16 cellular contexts compared by ENCODE assay signal in the genomic region with DNA sequence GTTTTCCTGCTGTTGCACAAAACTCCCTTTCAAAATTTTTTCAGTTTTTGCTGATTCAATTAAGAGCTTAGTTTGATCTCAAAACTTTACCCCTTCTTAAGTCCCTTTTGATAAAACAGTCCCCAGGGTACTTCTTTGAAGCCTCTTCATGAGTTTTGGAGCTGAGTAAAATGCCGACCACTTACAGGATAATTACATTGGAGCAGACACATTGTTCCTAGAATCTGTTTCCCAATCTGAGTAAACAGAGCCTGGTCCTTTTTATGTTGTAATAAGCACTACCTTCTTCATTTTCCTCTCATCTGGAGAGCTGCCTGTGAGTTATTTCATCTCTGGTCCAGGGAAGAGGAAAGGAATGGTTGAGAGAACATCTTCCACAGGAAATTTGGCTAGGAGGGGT.
"Had no signal": no experiment of that assay in that cellular context is flagged by ENCODE, and none has a peak within 500 bp of the region (broad histone marks: within the 10 kb centered on the region; RNA-seq: fewer than 3 reads in every experiment).

No MANE protein-coding gene starts in this region.

- H3K4me1 Mint-ChIP-seq: activated CD8-positive, alpha-beta memory T cell treated with anti-CD3 and anti-CD28 coated beads, Interleukin-2, amount 10 ng/mL, durations not matched to agents 7 days and 5 days; naive B cell; stimulated activated naive CD8-positive, alpha-beta T cell treated with anti-CD3 and anti-CD28 coated beads, Interleukin-15, amount 100 ng/mL, for 72 hours had no signal

- H3K4me1 ChIP-seq: breast epithelium, lower lobe of right lung had no signal

- H3K27ac Mint-ChIP-seq: activated CD8-positive, alpha-beta memory T cell treated with anti-CD3 and anti-CD28 coated beads, Interleukin-2, amount 10 ng/mL, durations not matched to agents 7 days and 5 days; activated naive CD8-positive, alpha-beta T cell; activated T-cell treated with anti-CD3 and anti-CD28 coated beads, Interleukin-2, amount 50 U/mL, for 24 hours; endodermal cell; naive B cell; stimulated activated naive CD8-positive, alpha-beta T cell treated with anti-CD3 and anti-CD28 coated beads, Interleukin-15, amount 100 ng/mL, for 72 hours had no signal

- DNase-seq: activated CD4-positive, alpha-beta T cell treated with anti-CD3 and anti-CD28 coated beads, Interleukin-2, amount 50 U/mL, for 4 hours; activated CD8-positive, alpha-beta memory T cell treated with anti-CD3 and anti-CD28 coated beads, Interleukin-2, amount 10 ng/mL, durations not matched to agents 7 days and 5 days; activated effector memory CD4-positive, alpha-beta T cell treated with anti-CD3 and anti-CD28 coated beads, Interleukin-2, amount 50 U/mL, for 16 hours; activated T-cell treated with anti-CD3 and anti-CD28 coated beads, Interleukin-2, amount 50 U/mL, for 24 hours; erythroblast; hypothalamus; lower lobe of right lung; naive B cell; retina; stimulated activated CD4-positive, alpha-beta T cell treated with anti-CD3 and anti-CD28 coated beads, Interleukin-4, amount 100 ng/mL, for 4 hours; stimulated activated naive CD8-positive, alpha-beta T cell treated with anti-CD3 and anti-CD28 coated beads, Interleukin-15, amount 100 ng/mL, for 72 hours; testis had no signal

- H3K36me3 ChIP-seq: breast epithelium, lower lobe of right lung, neutrophil had no signal

- H3K9me3 Mint-ChIP-seq: activated T-cell treated with anti-CD3 and anti-CD28 coated beads, Interleukin-2, amount 50 U/mL, for 24 hours; endodermal cell; naive B cell; stimulated activated naive CD8-positive, alpha-beta T cell treated with anti-CD3 and anti-CD28 coated beads, Interleukin-15, amount 100 ng/mL, for 72 hours had no signal

- H3K27me3 ChIP-seq: breast epithelium, testis had no signal

- H3K4me3 ChIP-seq: breast epithelium, lower lobe of right lung, testis had no signal

- H3K27ac ChIP-seq: breast epithelium, lower lobe of right lung, neutrophil, testis had no signal

- H3K4me3 Mint-ChIP-seq: activated CD8-positive, alpha-beta memory T cell treated with anti-CD3 and anti-CD28 coated beads, Interleukin-2, amount 10 ng/mL, durations not matched to agents 7 days and 5 days; activated naive CD8-positive, alpha-beta T cell; activated T-cell treated with anti-CD3 and anti-CD28 coated beads, Interleukin-2, amount 50 U/mL, for 24 hours; endodermal cell; naive B cell; stimulated activated naive CD8-positive, alpha-beta T cell treated with anti-CD3 and anti-CD28 coated beads, Interleukin-15, amount 100 ng/mL, for 72 hours had no signal

- H3K36me3 Mint-ChIP-seq: activated CD8-positive, alpha-beta memory T cell treated with anti-CD3 and anti-CD28 coated beads, Interleukin-2, amount 10 ng/mL, durations not matched to agents 7 days and 5 days; activated naive CD8-positive, alpha-beta T cell; naive B cell had no signal
